1 cellular context compared by ENCODE assay signal in genomic region chr4:55346851-55347255, GRCh38.
TF ChIP-seq lines count a peak whose summit lies in the region.

No MANE protein-coding gene starts in this region.

TF ChIP-seq in K562, 482 proteins besides CTCF, POLR2A, EP300 and RAD21 (continued from another document):
- TF ChIP-seq NKRF (IDR thresholded peaks at IDR 0.05; ENCODE audit: borderline replicate concordance) (no peak), USF1 (CRISPR knock-in tag; IDR thresholded peaks at IDR 0.05) (no peak), NR2C2 (CRISPR knock-in tag; IDR thresholded peaks at IDR 0.05) (no peak), NR2C2 (tag; IDR thresholded peaks at IDR 0.05) (0 out of 2 replicates have a peak, but pooled peaks have one; percentile 8), BRD9 (IDR thresholded peaks at IDR 0.05; ENCODE audit: low read depth, partially characterized antibody) (peak; percentile 16), PCBP1 (IDR thresholded peaks at IDR 0.05; ENCODE audit: low read depth, low read length, poor library complexity, severe bottlenecking) (no peak), ZFX (CRISPR knock-in tag; IDR thresholded peaks at IDR 0.05) (peak; percentile 39; the same call in 1 of the 2 replicates), NFE2 (IDR thresholded peaks at IDR 0.05; ENCODE audit: low read depth) (no peak), GTF2B (IDR thresholded peaks at IDR 0.05; ENCODE audit: extremely low read depth, insufficient read length) (no peak), STAT5A (IDR thresholded peaks at IDR 0.05; ENCODE audit: borderline replicate concordance, low read length) (no peak), ETV6 (IDR thresholded peaks at IDR 0.05; ENCODE audit: borderline replicate concordance in 1 of 2, low read depth in 2 of 2, low read length in 1 of 2) (0 out of 4 replicates have a peak, but pooled peaks of 1 of the 2 experiments have one; percentile 7), ETV6 (CRISPR knock-in tag; IDR thresholded peaks at IDR 0.05; ENCODE audit: borderline replicate concordance) (no peak), ADNP (tag; IDR thresholded peaks at IDR 0.05) (0 out of 2 replicates have a peak, but pooled peaks have one; percentile 2)
